10 cellular contexts compared by ENCODE assay signal in the genomic region with DNA sequence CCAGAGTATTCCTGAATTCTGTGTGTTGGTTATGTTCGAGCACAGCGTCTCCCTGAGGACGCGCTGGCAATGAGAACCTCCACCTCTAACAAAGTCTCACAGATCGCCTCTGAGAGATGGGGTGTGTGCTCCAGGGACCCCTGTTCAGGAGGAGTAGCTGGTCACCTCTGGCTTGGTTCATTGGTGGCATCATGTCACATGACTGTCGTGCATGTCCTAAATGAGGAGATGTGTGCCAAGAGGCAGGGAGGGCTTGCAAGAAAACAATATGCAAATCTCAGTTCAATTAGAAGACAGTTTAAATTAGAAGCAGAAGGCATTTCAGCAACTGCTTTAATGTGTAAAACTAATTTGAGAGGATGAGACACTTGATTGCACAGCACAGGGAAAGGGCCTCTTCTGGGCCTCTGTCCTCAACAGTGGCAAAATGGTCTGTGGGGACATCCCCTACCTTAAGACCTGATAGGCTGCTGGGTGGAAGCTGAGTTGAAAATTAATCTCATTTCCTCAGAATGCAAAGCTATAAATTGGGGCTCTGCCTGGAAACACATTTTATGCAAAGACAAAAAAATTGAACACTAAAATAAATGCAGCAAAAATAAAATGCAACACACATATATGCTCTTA. TPM values are rescaled to one million over a fixed set of nuclear protein-coding genes. Genes with fewer than 3 reads are reported as not detected.
DNase-seq lines count a peak whose midpoint lies in the region; ATAC-seq and TF ChIP-seq lines count a peak whose summit lies in the region.
"Had no signal": no experiment of that assay in that cellular context is flagged by ENCODE, and none has a peak within 500 bp of the region (broad histone marks: within the 10 kb centered on the region; RNA-seq: fewer than 3 reads in every experiment).

No MANE protein-coding gene starts in this region.

- H3K4me3 Mint-ChIP-seq in WTC11 = no peak overlapping the region
- peak overlapping the region; percentile 21 for H3K4me3 Mint-ChIP-seq in stimulated activated memory B cell treated with anti-CD40 and anti-IgM and Interleukin-4, amounts not matched to agents 10 μg/mL and 1 μg/mL and 100 μg/mL, for 72 hours

- H3K4me1 ChIP-seq in BE2C = no peaks in the 10 kb centered on the region

- ATAC-seq in GM19025 (IDR thresholded peaks at IDR 0.05; ENCODE audit: low read depth, unreplicated experiment) (peak; percentile 65), HG02763 (IDR thresholded peaks at IDR 0.05; ENCODE audit: unreplicated experiment) (peak; percentile 43), WTC11 (no peak), GM21360 (IDR thresholded peaks at IDR 0.05; ENCODE audit: unreplicated experiment) (no peak)
- peak; percentile 75 for ATAC-seq in stimulated activated memory B cell treated with anti-CD40 and anti-IgM and Interleukin-4, amounts not matched to agents 10 μg/mL and 1 μg/mL and 100 μg/mL, for 72 hours

- H3K4me3 ChIP-seq in BE2C (ENCODE audit: low read depth, low read length) = no peak overlapping the region
- H3K4me3 ChIP-seq: esophagus muscularis mucosa had no signal

- POLR2A ChIA-PET in WTC11 (lab: Charles Lee) (no interaction called here), HEK293T (lab: Yijun Ruan, JAX) (interaction anchor here (0.7 kb wide), 2 partner anchors 12 to 962 kb away, joined by 3 to 6 read pairs; no protein-coding TSS in a partner anchor), RWPE1 (lab: Yijun Ruan, JAX; ENCODE audit: low non-redundant PET) (no interaction called here)

- H3K27ac ChIP-seq in RWPE1 = no peak overlapping the region

- no peaks in the 10 kb centered on the region for H3K9me3 ChIP-seq in BE2C
- H3K9me3 ChIP-seq: esophagus muscularis mucosa had no signal

- no peak overlapping the region for H3K27ac Mint-ChIP-seq in WTC11
- peak overlapping the region; percentile 63 for H3K27ac Mint-ChIP-seq in stimulated activated memory B cell treated with anti-CD40 and anti-IgM and Interleukin-4, amounts not matched to agents 10 μg/mL and 1 μg/mL and 100 μg/mL, for 72 hours

- no peaks in the 10 kb centered on the region; the same call in 1 of the 2 replicates for H3K27me3 ChIP-seq in BE2C
- H3K27me3 ChIP-seq: esophagus muscularis mucosa had no signal

- CTCF ChIA-PET in WTC11 (lab: Charles Lee) (interaction anchor here (1.4 to 5.8 kb wide), 3 partner anchors 14 to 194 kb away, joined by 3 to 50 read pairs (median 7); no protein-coding TSS in a partner anchor), HEK293T (lab: Yijun Ruan, JAX) (interaction anchor here (1.3 kb wide), 1 partner anchor 14 kb away, joined by 4 read pairs; no protein-coding TSS in a partner anchor), RWPE1 (lab: Yijun Ruan, JAX) (interaction anchor here (0.6 to 1.1 kb wide), 2 partner anchors 156 to 162 kb away, joined by 3 read pairs; no protein-coding TSS in a partner anchor)

- H3K9me3 Mint-ChIP-seq in WTC11 = no peaks in the 10 kb centered on the region
- H3K9me3 Mint-ChIP-seq in stimulated activated memory B cell treated with anti-CD40 and anti-IgM and Interleukin-4, amounts not matched to agents 10 μg/mL and 1 μg/mL and 100 μg/mL, for 72 hours = no peaks in the 10 kb centered on the region

- H3K27me3 Mint-ChIP-seq in WTC11 (ENCODE audit: low read depth) = no peaks in the 10 kb centered on the region
- peaks cover 11% of the 10 kb centered on the region for H3K27me3 Mint-ChIP-seq in stimulated activated memory B cell treated with anti-CD40 and anti-IgM and Interleukin-4, amounts not matched to agents 10 μg/mL and 1 μg/mL and 100 μg/mL, for 72 hours

- no peaks in the 10 kb centered on the region for H3K36me3 ChIP-seq in BE2C
- H3K36me3 ChIP-seq: esophagus muscularis mucosa had no signal

- DNase-seq in WTC11 (ENCODE audit: low spot score) = no peak
- DNase-seq in BE2C = no peak
- no peak for DNase-seq in HEK293T (ENCODE audit: extremely low spot score)
- DNase-seq in RWPE1 (ENCODE audit: low spot score) = no peak
- DNase-seq: T-helper 2 cell had no signal

- TF ChIP-seq CTCF in WTC11 (IDR thresholded peaks at IDR 0.05) = no peak
- no peak for TF ChIP-seq CTCF in BE2C (IDR thresholded peaks at IDR 0.05; ENCODE audit: low read depth, low read length)
- no peak for TF ChIP-seq CTCF in RWPE1 (conservative IDR thresholded peaks at IDR 0.05; ENCODE audit: low read depth)

- H3K4me1 Mint-ChIP-seq in WTC11 = peaks cover 61% of the 10 kb centered on the region
- peaks cover 28% of the 10 kb centered on the region for H3K4me1 Mint-ChIP-seq in stimulated activated memory B cell treated with anti-CD40 and anti-IgM and Interleukin-4, amounts not matched to agents 10 μg/mL and 1 μg/mL and 100 μg/mL, for 72 hours

- no peaks in the 10 kb centered on the region for H3K36me3 Mint-ChIP-seq in WTC11
- H3K36me3 Mint-ChIP-seq in stimulated activated memory B cell treated with anti-CD40 and anti-IgM and Interleukin-4, amounts not matched to agents 10 μg/mL and 1 μg/mL and 100 μg/mL, for 72 hours = no peaks in the 10 kb centered on the region

TF ChIP-seq in WTC11, 78 proteins besides CTCF, POLR2A, EP300 and RAD21:
- TF ChIP-seq GABPB1 (CRISPR knock-in tag; IDR thresholded peaks at IDR 0.05) = no peak
- TF ChIP-seq, protein P1, sequence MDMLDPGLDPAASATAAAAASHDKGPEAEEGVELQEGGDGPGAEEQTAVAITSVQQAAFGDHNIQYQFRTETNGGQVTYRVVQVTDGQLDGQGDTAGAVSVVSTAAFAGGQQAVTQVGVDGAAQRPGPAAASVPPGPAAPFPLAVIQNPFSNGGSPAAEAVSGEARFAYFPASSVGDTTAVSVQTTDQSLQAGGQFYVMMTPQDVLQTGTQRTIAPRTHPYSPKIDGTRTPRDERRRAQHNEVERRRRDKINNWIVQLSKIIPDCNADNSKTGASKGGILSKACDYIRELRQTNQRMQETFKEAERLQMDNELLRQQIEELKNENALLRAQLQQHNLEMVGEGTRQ (CRISPR knock-in tag; IDR thresholded peaks at IDR 0.05) = peak; percentile 23; the same call in 1 of the 2 replicates
- TF ChIP-seq, protein P2, sequence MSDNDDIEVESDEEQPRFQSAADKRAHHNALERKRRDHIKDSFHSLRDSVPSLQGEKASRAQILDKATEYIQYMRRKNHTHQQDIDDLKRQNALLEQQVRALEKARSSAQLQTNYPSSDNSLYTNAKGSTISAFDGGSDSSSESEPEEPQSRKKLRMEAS (CRISPR knock-in tag; IDR thresholded peaks at IDR 0.05) = no peak
TF ChIP-seq in WTC11: peak in this region for 1.

TF ChIP-seq in HEK293T, 16 proteins besides CTCF, POLR2A, EP300 and RAD21:
- no peak for TF ChIP-seq L3MBTL2 (conservative IDR thresholded peaks at IDR 0.05)
- TF ChIP-seq TARDBP (IDR thresholded peaks at IDR 0.05) = no peak
- TF ChIP-seq FOXK2 (IDR thresholded peaks at IDR 0.05) = no peak
- no peak for TF ChIP-seq ZNF384 (IDR thresholded peaks at IDR 0.05)
- TF ChIP-seq FOXM1 (IDR thresholded peaks at IDR 0.05; ENCODE audit: borderline replicate concordance) = no peak
- TF ChIP-seq ARNT (IDR thresholded peaks at IDR 0.05) = no peak
- TF ChIP-seq, protein P3, sequence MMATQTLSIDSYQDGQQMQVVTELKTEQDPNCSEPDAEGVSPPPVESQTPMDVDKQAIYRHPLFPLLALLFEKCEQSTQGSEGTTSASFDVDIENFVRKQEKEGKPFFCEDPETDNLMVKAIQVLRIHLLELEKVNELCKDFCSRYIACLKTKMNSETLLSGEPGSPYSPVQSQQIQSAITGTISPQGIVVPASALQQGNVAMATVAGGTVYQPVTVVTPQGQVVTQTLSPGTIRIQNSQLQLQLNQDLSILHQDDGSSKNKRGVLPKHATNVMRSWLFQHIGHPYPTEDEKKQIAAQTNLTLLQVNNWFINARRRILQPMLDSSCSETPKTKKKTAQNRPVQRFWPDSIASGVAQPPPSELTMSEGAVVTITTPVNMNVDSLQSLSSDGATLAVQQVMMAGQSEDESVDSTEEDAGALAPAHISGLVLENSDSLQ (IDR thresholded peaks at IDR 0.05) = no peak
- TF ChIP-seq SUZ12 (IDR thresholded peaks at IDR 0.05) = no peak
- no peak for TF ChIP-seq CTBP1 (IDR thresholded peaks at IDR 0.05; ENCODE audit: borderline replicate concordance)
- no peak for TF ChIP-seq FOXA1 (IDR thresholded peaks at IDR 0.05)
- no peak for TF ChIP-seq ELF4 (IDR thresholded peaks at IDR 0.05)
- no peak for TF ChIP-seq HDGF (IDR thresholded peaks at IDR 0.05; ENCODE audit: borderline replicate concordance)
- TF ChIP-seq BHLHE40 (IDR thresholded peaks at IDR 0.05; ENCODE audit: borderline replicate concordance) = no peak
- TF ChIP-seq NFRKB (IDR thresholded peaks at IDR 0.05) = no peak
- TF ChIP-seq LEF1 (IDR thresholded peaks at IDR 0.05; ENCODE audit: borderline replicate concordance) = no peak
- TF ChIP-seq SP1 (IDR thresholded peaks at IDR 0.05) = no peak

RNA-seq across cellular contexts. Expression of a gene that starts 54.6 kb away (rescaled TPM):
- total RNA-seq in WTC11 (2021) = 22.1 to 29.0 TPM (median 23.1 TPM) in 3 replicates
- 0.32 TPM for polyA plus RNA-seq in BE2C (2012; ENCODE audit: insufficient read depth, insufficient read length, low read depth)

Comparison
In these comparisons a context has a peak if more than half of its experiments do, and no peak if none do; other contexts are left out.
1. ATAC-seq: peak in GM19025 (single experiment), HG02763 (single experiment) and stimulated activated memory B cell treated with anti-CD40 and anti-IgM and Interleukin-4, amounts not matched to agents 10 μg/mL and 1 μg/mL and 100 μg/mL, for 72 hours (single experiment); none in WTC11 (single experiment) and GM21360 (single experiment).